In genomic region chr17:75142236-75142971, GRCh38 we compare ENCODE assay signal across 21 cellular contexts. TPM values are rescaled to one million over a fixed set of nuclear protein-coding genes. Genes with fewer than 3 reads are reported as not detected.
"Had no signal": no experiment of that assay in that cellular context is flagged by ENCODE, and none has a peak within 500 bp of the region (broad histone marks: within the 10 kb centered on the region; RNA-seq: fewer than 3 reads in every experiment).

No MANE protein-coding gene starts in this region.

- DNase-seq: activated CD4-positive, alpha-beta T cell treated with anti-CD3 and anti-CD28 coated beads, Interleukin-2, amount 10 ng/mL, durations not matched to agents 7 days and 5 days; activated CD4-positive, CD25-positive, alpha-beta regulatory T cell; activated CD8-positive, alpha-beta memory T cell treated with anti-CD3 and anti-CD28 coated beads for 24 hours; activated CD8-positive, alpha-beta memory T cell treated with anti-CD3 and anti-CD28 coated beads, Interleukin-2, amount 50 U/mL, for 48 hours; activated gamma-delta T cell; cortex of kidney; erythroblast; heart left ventricle; kidney; midbrain; right cardiac atrium had no signal

- H3K4me1 ChIP-seq: breast epithelium, gastroesophageal sphincter, prostate gland, tibial nerve, vagina had no signal

- H3K27me3 Mint-ChIP-seq: activated CD4-positive, alpha-beta T cell treated with anti-CD3 and anti-CD28 coated beads, Interleukin-2, amount 10 ng/mL, durations not matched to agents 7 days and 5 days; activated naive CD4-positive, alpha-beta T cell treated with anti-CD3 and anti-CD28 coated beads, Interleukin-2, amount 50 U/mL, for 24 hours; stimulated activated naive CD8-positive, alpha-beta T cell treated with anti-CD3 and anti-CD28 coated beads, Interleukin-15, Interleukin-2, amounts not matched to agents 100 ng/mL and 50 ng/mL, for 24 hours had no signal

- H3K36me3 ChIP-seq: breast epithelium had no signal

- H3K27ac ChIP-seq: breast epithelium, gastroesophageal sphincter, heart left ventricle, prostate gland, tibial nerve, vagina had no signal

- H3K4me3 Mint-ChIP-seq: activated CD4-positive, alpha-beta T cell treated with anti-CD3 and anti-CD28 coated beads, Interleukin-2, amount 10 ng/mL, durations not matched to agents 7 days and 5 days; activated naive CD4-positive, alpha-beta T cell treated with anti-CD3 and anti-CD28 coated beads, Interleukin-2, amount 50 U/mL, for 24 hours; stimulated activated naive CD8-positive, alpha-beta T cell treated with anti-CD3 and anti-CD28 coated beads, Interleukin-15, Interleukin-2, amounts not matched to agents 100 ng/mL and 50 ng/mL, for 24 hours had no signal

- H3K4me3 ChIP-seq: breast epithelium, gastroesophageal sphincter, heart left ventricle, lung, prostate gland, tibial nerve, vagina had no signal

- H3K27me3 ChIP-seq: breast epithelium, gastroesophageal sphincter, heart left ventricle, tibial nerve, vagina had no signal

- H3K9me3 ChIP-seq: breast epithelium, gastroesophageal sphincter, heart left ventricle, prostate gland, tibial nerve, vagina had no signal

- ATAC-seq: gastroesophageal sphincter, heart left ventricle, left lobe of liver, right cardiac atrium had no signal

- H3K9me3 Mint-ChIP-seq: activated CD4-positive, alpha-beta T cell treated with anti-CD3 and anti-CD28 coated beads, Interleukin-2, amount 10 ng/mL, durations not matched to agents 7 days and 5 days; activated naive CD4-positive, alpha-beta T cell treated with anti-CD3 and anti-CD28 coated beads, Interleukin-2, amount 50 U/mL, for 24 hours; stimulated activated naive CD8-positive, alpha-beta T cell treated with anti-CD3 and anti-CD28 coated beads, Interleukin-15, Interleukin-2, amounts not matched to agents 100 ng/mL and 50 ng/mL, for 24 hours had no signal

RNA-seq across cellular contexts. Expression of gene SLC16A5, which starts 54.6 kb away (rescaled TPM):
- polyA plus RNA-seq: neural cell had no signal
